ENCODE assay signal across 1 cellular context in the genomic region with DNA sequence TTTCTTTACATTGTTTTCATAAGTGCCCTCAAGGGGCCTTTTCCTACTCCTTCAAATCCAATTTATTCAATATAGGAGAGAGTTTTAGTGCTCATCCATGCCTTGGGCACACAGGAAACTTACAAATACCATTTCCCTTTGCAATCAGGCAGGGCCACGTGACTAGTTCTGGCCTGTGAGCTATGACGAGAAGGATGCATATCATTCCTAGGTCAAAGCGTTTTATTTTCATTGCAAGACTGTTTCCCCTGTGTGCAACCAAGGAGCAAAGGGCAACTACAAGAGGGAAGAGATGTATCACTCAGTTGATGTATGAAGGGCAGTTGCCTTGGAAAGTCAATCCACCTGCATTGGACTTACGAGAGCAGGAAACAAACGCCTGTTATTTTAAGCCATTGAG.
TF ChIP-seq lines count a peak whose summit lies in the region.

No MANE protein-coding gene starts in this region.

TF ChIP-seq in HepG2, 621 proteins besides CTCF, POLR2A, EP300 and RAD21 (continued from another document and continues in another):
- no peak for TF ChIP-seq RBFOX2 (IDR thresholded peaks at IDR 0.05; ENCODE audit: low read depth, low read length)
- TF ChIP-seq, protein P1, sequence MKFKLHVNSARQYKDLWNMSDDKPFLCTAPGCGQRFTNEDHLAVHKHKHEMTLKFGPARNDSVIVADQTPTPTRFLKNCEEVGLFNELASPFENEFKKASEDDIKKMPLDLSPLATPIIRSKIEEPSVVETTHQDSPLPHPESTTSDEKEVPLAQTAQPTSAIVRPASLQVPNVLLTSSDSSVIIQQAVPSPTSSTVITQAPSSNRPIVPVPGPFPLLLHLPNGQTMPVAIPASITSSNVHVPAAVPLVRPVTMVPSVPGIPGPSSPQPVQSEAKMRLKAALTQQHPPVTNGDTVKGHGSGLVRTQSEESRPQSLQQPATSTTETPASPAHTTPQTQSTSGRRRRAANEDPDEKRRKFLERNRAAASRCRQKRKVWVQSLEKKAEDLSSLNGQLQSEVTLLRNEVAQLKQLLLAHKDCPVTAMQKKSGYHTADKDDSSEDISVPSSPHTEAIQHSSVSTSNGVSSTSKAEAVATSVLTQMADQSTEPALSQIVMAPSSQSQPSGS (CRISPR knock-in tag; IDR thresholded peaks at IDR 0.05), result no peak
- TF ChIP-seq ELF4 (CRISPR knock-in tag; IDR thresholded peaks at IDR 0.05; ENCODE audit: borderline replicate concordance), result no peak
- no peak for TF ChIP-seq DR1 (CRISPR knock-in tag; IDR thresholded peaks at IDR 0.05)
- no peak for TF ChIP-seq ZSCAN31 (CRISPR knock-in tag; IDR thresholded peaks at IDR 0.05; ENCODE audit: low read depth)
- no peak for TF ChIP-seq THAP11 (CRISPR knock-in tag; IDR thresholded peaks at IDR 0.05)
- TF ChIP-seq, protein P2, sequence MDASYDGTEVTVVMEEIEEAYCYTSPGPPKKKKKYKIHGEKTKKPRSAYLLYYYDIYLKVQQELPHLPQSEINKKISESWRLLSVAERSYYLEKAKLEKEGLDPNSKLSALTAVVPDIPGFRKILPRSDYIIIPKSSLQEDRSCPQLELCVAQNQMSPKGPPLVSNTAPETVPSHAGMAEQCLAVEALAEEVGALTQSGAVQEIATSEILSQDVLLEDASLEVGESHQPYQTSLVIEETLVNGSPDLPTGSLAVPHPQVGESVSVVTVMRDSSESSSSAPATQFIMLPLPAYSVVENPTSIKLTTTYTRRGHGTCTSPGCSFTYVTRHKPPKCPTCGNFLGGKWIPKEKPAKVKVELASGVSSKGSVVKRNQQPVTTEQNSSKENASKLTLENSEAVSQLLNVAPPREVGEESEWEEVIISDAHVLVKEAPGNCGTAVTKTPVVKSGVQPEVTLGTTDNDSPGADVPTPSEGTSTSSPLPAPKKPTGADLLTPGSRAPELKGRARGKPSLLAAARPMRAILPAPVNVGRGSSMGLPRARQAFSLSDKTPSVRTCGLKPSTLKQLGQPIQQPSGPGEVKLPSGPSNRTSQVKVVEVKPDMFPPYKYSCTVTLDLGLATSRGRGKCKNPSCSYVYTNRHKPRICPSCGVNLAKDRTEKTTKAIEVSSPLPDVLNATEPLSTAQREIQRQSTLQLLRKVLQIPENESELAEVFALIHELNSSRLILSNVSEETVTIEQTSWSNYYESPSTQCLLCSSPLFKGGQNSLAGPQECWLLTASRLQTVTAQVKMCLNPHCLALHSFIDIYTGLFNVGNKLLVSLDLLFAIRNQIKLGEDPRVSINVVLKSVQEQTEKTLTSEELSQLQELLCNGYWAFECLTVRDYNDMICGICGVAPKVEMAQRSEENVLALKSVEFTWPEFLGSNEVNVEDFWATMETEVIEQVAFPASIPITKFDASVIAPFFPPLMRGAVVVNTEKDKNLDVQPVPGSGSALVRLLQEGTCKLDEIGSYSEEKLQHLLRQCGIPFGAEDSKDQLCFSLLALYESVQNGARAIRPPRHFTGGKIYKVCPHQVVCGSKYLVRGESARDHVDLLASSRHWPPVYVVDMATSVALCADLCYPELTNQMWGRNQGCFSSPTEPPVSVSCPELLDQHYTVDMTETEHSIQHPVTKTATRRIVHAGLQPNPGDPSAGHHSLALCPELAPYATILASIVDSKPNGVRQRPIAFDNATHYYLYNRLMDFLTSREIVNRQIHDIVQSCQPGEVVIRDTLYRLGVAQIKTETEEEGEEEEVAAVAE (CRISPR knock-in tag; IDR thresholded peaks at IDR 0.05; ENCODE audit: borderline replicate concordance), result no peak
- TF ChIP-seq, protein P3, sequence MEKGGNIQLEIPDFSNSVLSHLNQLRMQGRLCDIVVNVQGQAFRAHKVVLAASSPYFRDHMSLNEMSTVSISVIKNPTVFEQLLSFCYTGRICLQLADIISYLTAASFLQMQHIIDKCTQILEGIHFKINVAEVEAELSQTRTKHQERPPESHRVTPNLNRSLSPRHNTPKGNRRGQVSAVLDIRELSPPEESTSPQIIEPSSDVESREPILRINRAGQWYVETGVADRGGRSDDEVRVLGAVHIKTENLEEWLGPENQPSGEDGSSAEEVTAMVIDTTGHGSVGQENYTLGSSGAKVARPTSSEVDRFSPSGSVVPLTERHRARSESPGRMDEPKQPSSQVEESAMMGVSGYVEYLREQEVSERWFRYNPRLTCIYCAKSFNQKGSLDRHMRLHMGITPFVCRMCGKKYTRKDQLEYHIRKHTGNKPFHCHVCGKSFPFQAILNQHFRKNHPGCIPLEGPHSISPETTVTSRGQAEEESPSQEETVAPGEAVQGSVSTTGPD (CRISPR knock-in tag; IDR thresholded peaks at IDR 0.05), result no peak
- TF ChIP-seq ZNF746 (CRISPR knock-in tag; IDR thresholded peaks at IDR 0.05), result no peak
- no peak for TF ChIP-seq ZNF234 (CRISPR knock-in tag; conservative IDR thresholded peaks at IDR 0.05)
- no peak for TF ChIP-seq ZNF430 (CRISPR knock-in tag; IDR thresholded peaks at IDR 0.05)
- TF ChIP-seq TAF1 (CRISPR knock-in tag; IDR thresholded peaks at IDR 0.05), result no peak
- no peak for TF ChIP-seq KDM1A (CRISPR knock-in tag; IDR thresholded peaks at IDR 0.05)
- TF ChIP-seq ZNF335 (CRISPR knock-in tag; IDR thresholded peaks at IDR 0.05), result no peak
- TF ChIP-seq CEBPG (CRISPR knock-in tag; IDR thresholded peaks at IDR 0.05), result 0 out of 2 replicates have a peak, but pooled peaks have one; percentile 3
- TF ChIP-seq, protein P4, sequence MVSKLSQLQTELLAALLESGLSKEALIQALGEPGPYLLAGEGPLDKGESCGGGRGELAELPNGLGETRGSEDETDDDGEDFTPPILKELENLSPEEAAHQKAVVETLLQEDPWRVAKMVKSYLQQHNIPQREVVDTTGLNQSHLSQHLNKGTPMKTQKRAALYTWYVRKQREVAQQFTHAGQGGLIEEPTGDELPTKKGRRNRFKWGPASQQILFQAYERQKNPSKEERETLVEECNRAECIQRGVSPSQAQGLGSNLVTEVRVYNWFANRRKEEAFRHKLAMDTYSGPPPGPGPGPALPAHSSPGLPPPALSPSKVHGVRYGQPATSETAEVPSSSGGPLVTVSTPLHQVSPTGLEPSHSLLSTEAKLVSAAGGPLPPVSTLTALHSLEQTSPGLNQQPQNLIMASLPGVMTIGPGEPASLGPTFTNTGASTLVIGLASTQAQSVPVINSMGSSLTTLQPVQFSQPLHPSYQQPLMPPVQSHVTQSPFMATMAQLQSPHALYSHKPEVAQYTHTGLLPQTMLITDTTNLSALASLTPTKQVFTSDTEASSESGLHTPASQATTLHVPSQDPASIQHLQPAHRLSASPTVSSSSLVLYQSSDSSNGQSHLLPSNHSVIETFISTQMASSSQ (IDR thresholded peaks at IDR 0.05; ENCODE audit: low read depth), result no peak
- TF ChIP-seq, protein P4 (CRISPR knock-in tag; IDR thresholded peaks at IDR 0.05; ENCODE audit: borderline replicate concordance), result no peak
- TF ChIP-seq ETV5 (CRISPR knock-in tag; IDR thresholded peaks at IDR 0.05; ENCODE audit: borderline replicate concordance), result no peak
- no peak for TF ChIP-seq SOX5 (CRISPR knock-in tag; IDR thresholded peaks at IDR 0.05; ENCODE audit: borderline replicate concordance)
- no peak for TF ChIP-seq RNF2 (conservative IDR thresholded peaks at IDR 0.05; ENCODE audit: low read depth)
- TF ChIP-seq AHR (CRISPR knock-in tag; IDR thresholded peaks at IDR 0.05), result no peak
- TF ChIP-seq, protein P5, sequence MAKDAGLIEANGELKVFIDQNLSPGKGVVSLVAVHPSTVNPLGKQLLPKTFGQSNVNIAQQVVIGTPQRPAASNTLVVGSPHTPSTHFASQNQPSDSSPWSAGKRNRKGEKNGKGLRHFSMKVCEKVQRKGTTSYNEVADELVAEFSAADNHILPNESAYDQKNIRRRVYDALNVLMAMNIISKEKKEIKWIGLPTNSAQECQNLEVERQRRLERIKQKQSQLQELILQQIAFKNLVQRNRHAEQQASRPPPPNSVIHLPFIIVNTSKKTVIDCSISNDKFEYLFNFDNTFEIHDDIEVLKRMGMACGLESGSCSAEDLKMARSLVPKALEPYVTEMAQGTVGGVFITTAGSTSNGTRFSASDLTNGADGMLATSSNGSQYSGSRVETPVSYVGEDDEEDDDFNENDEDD (CRISPR knock-in tag; IDR thresholded peaks at IDR 0.05; ENCODE audit: borderline replicate concordance), result no peak
- TF ChIP-seq, protein P6, sequence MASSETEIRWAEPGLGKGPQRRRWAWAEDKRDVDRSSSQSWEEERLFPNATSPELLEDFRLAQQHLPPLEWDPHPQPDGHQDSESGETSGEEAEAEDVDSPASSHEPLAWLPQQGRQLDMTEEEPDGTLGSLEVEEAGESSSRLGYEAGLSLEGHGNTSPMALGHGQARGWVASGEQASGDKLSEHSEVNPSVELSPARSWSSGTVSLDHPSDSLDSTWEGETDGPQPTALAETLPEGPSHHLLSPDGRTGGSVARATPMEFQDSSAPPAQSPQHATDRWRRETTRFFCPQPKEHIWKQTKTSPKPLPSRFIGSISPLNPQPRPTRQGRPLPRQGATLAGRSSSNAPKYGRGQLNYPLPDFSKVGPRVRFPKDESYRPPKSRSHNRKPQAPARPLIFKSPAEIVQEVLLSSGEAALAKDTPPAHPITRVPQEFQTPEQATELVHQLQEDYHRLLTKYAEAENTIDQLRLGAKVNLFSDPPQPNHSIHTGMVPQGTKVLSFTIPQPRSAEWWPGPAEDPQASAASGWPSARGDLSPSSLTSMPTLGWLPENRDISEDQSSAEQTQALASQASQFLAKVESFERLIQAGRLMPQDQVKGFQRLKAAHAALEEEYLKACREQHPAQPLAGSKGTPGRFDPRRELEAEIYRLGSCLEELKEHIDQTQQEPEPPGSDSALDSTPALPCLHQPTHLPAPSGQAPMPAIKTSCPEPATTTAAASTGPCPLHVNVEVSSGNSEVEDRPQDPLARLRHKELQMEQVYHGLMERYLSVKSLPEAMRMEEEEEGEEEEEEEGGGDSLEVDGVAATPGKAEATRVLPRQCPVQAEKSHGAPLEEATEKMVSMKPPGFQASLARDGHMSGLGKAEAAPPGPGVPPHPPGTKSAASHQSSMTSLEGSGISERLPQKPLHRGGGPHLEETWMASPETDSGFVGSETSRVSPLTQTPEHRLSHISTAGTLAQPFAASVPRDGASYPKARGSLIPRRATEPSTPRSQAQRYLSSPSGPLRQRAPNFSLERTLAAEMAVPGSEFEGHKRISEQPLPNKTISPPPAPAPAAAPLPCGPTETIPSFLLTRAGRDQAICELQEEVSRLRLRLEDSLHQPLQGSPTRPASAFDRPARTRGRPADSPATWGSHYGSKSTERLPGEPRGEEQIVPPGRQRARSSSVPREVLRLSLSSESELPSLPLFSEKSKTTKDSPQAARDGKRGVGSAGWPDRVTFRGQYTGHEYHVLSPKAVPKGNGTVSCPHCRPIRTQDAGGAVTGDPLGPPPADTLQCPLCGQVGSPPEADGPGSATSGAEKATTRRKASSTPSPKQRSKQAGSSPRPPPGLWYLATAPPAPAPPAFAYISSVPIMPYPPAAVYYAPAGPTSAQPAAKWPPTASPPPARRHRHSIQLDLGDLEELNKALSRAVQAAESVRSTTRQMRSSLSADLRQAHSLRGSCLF (CRISPR knock-in tag; IDR thresholded peaks at IDR 0.05; ENCODE audit: borderline replicate concordance), result no peak
- TF ChIP-seq ZNF260 (CRISPR knock-in tag; IDR thresholded peaks at IDR 0.05; ENCODE audit: borderline replicate concordance, low read depth), result no peak
- no peak for TF ChIP-seq HMG20A (CRISPR knock-in tag; IDR thresholded peaks at IDR 0.05; ENCODE audit: borderline replicate concordance)
- TF ChIP-seq ZNF121 (CRISPR knock-in tag; IDR thresholded peaks at IDR 0.05), result no peak
- no peak for TF ChIP-seq PHB2 (IDR thresholded peaks at IDR 0.05; ENCODE audit: partially characterized antibody)
- no peak for TF ChIP-seq ZMAT3 (CRISPR knock-in tag; conservative IDR thresholded peaks at IDR 0.05)
- no peak for TF ChIP-seq BHLHE40 (IDR thresholded peaks at IDR 0.05; ENCODE audit: low read length)
- TF ChIP-seq, protein P7, sequence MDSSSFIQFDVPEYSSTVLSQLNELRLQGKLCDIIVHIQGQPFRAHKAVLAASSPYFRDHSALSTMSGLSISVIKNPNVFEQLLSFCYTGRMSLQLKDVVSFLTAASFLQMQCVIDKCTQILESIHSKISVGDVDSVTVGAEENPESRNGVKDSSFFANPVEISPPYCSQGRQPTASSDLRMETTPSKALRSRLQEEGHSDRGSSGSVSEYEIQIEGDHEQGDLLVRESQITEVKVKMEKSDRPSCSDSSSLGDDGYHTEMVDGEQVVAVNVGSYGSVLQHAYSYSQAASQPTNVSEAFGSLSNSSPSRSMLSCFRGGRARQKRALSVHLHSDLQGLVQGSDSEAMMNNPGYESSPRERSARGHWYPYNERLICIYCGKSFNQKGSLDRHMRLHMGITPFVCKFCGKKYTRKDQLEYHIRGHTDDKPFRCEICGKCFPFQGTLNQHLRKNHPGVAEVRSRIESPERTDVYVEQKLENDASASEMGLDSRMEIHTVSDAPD (CRISPR knock-in tag; IDR thresholded peaks at IDR 0.05), result no peak
- TF ChIP-seq RFX1 (IDR thresholded peaks at IDR 0.05), result no peak
- TF ChIP-seq, protein P8, sequence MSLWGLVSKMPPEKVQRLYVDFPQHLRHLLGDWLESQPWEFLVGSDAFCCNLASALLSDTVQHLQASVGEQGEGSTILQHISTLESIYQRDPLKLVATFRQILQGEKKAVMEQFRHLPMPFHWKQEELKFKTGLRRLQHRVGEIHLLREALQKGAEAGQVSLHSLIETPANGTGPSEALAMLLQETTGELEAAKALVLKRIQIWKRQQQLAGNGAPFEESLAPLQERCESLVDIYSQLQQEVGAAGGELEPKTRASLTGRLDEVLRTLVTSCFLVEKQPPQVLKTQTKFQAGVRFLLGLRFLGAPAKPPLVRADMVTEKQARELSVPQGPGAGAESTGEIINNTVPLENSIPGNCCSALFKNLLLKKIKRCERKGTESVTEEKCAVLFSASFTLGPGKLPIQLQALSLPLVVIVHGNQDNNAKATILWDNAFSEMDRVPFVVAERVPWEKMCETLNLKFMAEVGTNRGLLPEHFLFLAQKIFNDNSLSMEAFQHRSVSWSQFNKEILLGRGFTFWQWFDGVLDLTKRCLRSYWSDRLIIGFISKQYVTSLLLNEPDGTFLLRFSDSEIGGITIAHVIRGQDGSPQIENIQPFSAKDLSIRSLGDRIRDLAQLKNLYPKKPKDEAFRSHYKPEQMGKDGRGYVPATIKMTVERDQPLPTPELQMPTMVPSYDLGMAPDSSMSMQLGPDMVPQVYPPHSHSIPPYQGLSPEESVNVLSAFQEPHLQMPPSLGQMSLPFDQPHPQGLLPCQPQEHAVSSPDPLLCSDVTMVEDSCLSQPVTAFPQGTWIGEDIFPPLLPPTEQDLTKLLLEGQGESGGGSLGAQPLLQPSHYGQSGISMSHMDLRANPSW (CRISPR knock-in tag; IDR thresholded peaks at IDR 0.05; ENCODE audit: borderline replicate concordance), result no peak
- TF ChIP-seq EHMT2 (IDR thresholded peaks at IDR 0.05; ENCODE audit: borderline replicate concordance, low read depth, low read length), result peak; percentile 50; the same call in 1 of the 2 replicates
- TF ChIP-seq PTBP1 (IDR thresholded peaks at IDR 0.05; ENCODE audit: low read depth, low read length, poor library complexity, severe bottlenecking), result no peak
- no peak for TF ChIP-seq NAIF1 (CRISPR knock-in tag; IDR thresholded peaks at IDR 0.05; ENCODE audit: borderline replicate concordance)
- no peak for TF ChIP-seq YEATS2 (CRISPR knock-in tag; IDR thresholded peaks at IDR 0.05; ENCODE audit: borderline replicate concordance)
- 0 out of 2 replicates have a peak, but pooled peaks have one; percentile 25 for TF ChIP-seq GATAD2A (CRISPR knock-in tag; IDR thresholded peaks at IDR 0.05)
